ENCODE assay signal across 30 cellular contexts in the genomic region with DNA sequence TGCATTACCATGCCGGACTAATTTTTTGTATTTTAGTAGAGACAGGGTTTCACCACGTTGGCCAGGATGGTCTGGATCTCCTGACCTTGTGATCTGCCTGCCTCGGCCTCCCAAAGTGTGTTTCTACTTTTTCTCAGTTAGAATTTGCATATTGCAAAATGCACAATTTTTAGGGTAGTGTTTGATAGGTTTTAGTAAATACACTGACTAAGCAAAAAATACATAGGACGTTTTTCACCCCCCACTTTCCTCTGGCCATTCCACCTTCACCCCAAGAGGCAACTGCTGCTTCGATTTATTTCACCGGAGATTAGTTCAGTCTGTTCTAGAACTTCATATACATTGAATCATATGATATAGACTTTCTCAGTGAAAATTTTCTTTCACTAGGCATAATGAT.
"Had no signal": no experiment of that assay in that cellular context is flagged by ENCODE, and none has a peak within 500 bp of the region (broad histone marks: within the 10 kb centered on the region; RNA-seq: fewer than 3 reads in every experiment).

No MANE protein-coding gene starts in this region.

- DNase-seq: naive thymus-derived CD4-positive, alpha-beta T cell; natural killer cell; occipital lobe; pancreas; retina; spleen; stimulated activated CD4-positive, alpha-beta T cell treated with anti-CD3 and anti-CD28 coated beads, Interleukin-12 subunit alpha, Interleukin-12 subunit beta, amount 100 ng/mL, for 4 hours; stimulated activated CD4-positive, alpha-beta T cell treated with anti-CD3 and anti-CD28 coated beads, Interleukin-1b, Interleukin-23, amount 100 ng/mL, for 48 hours; stimulated activated CD4-positive, alpha-beta T cell treated with anti-CD3 and anti-CD28 coated beads, Interleukin-4, amount 100 ng/mL, for 1 hour; stimulated activated CD4-positive, alpha-beta T cell treated with anti-CD3 and anti-CD28 coated beads, Interleukin-4, amount 100 ng/mL, for 4 hours; stimulated activated CD8-positive, alpha-beta memory T cell treated with anti-CD3 and anti-CD28 coated beads, Interleukin-4, amount 100 ng/mL, for 48 hours; stimulated activated naive CD4-positive, alpha-beta T cell; stimulated activated naive CD8-positive, alpha-beta T cell treated with anti-CD3 and anti-CD28 coated beads, Interleukin-15, amount 100 ng/mL, for 72 hours; stimulated activated naive CD8-positive, alpha-beta T cell treated with anti-CD3 and anti-CD28 coated beads, Interleukin-15, Interleukin-2, amounts not matched to agents 100 U/mL and 50 U/mL, for 24 hours; substantia nigra; testis; tibial artery; transverse colon; upper lobe of right lung; uterus had no signal

- H3K36me3 Mint-ChIP-seq: naive thymus-derived CD4-positive, alpha-beta T cell; natural killer cell; neural progenitor cell; stimulated activated memory B cell treated with anti-CD40 and anti-IgM and Interleukin-4, amounts not matched to agents 10 μg/mL and 1 μg/mL and 100 μg/mL, for 72 hours; type B pancreatic cell had no signal

- H3K9me3 ChIP-seq: pancreas, prostate gland, right atrium auricular region, spleen, suprapubic skin, testis, tibial artery, transverse colon, upper lobe of right lung, uterus had no signal

- H3K4me1 ChIP-seq: neural progenitor cell, pancreas, prostate gland, right atrium auricular region, spleen, suprapubic skin, testis, tibial artery, transverse colon, upper lobe of right lung, uterus had no signal

- H3K4me3 ChIP-seq: neural progenitor cell, pancreas, prostate gland, right atrium auricular region, skin epidermis, smooth muscle cell, spleen, suprapubic skin, testis, tibial artery, transverse colon, upper lobe of right lung, uterus had no signal

- H3K36me3 ChIP-seq: neural progenitor cell, pancreas, prostate gland, right atrium auricular region, spleen, suprapubic skin, tibial artery, transverse colon, upper lobe of right lung, uterus had no signal

- H3K4me1 Mint-ChIP-seq: naive thymus-derived CD4-positive, alpha-beta T cell; natural killer cell; nephron; neural progenitor cell; stimulated activated memory B cell treated with anti-CD40 and anti-IgM and Interleukin-4, amounts not matched to agents 10 μg/mL and 1 μg/mL and 100 μg/mL, for 72 hours; stimulated activated naive CD8-positive, alpha-beta T cell treated with anti-CD3 and anti-CD28 coated beads, Interleukin-15, amount 100 ng/mL, for 72 hours had no signal

- H3K4me3 Mint-ChIP-seq: naive thymus-derived CD4-positive, alpha-beta T cell; natural killer cell; nephron; neural progenitor cell; stimulated activated memory B cell treated with anti-CD40 and anti-IgM and Interleukin-4, amounts not matched to agents 10 μg/mL and 1 μg/mL and 100 μg/mL, for 72 hours; stimulated activated naive CD8-positive, alpha-beta T cell treated with anti-CD3 and anti-CD28 coated beads, Interleukin-15, amount 100 ng/mL, for 72 hours; type B pancreatic cell had no signal

- FAIRE-seq: pancreas had no signal

- H3K9ac ChIP-seq: neural progenitor cell had no signal

- H3K27ac ChIP-seq: neural progenitor cell, pancreas, prostate gland, right atrium auricular region, skin epidermis, spleen, suprapubic skin, testis, tibial artery, transverse colon, upper lobe of right lung, uterus had no signal

- H3K27ac Mint-ChIP-seq: naive thymus-derived CD4-positive, alpha-beta T cell; natural killer cell; nephron; neural progenitor cell; stimulated activated memory B cell treated with anti-CD40 and anti-IgM and Interleukin-4, amounts not matched to agents 10 μg/mL and 1 μg/mL and 100 μg/mL, for 72 hours; stimulated activated naive CD8-positive, alpha-beta T cell treated with anti-CD3 and anti-CD28 coated beads, Interleukin-15, amount 100 ng/mL, for 72 hours; type B pancreatic cell had no signal

- H2AFZ ChIP-seq: neural progenitor cell had no signal

- ATAC-seq: naive thymus-derived CD4-positive, alpha-beta T cell; natural killer cell; pancreas; sciatic nerve; stimulated activated memory B cell treated with anti-CD40 and anti-IgM and Interleukin-4, amounts not matched to agents 10 μg/mL and 1 μg/mL and 100 μg/mL, for 72 hours; stimulated activated naive CD8-positive, alpha-beta T cell treated with anti-CD3 and anti-CD28 coated beads, Interleukin-15, amount 100 ng/mL, for 72 hours; stimulated activated naive CD8-positive, alpha-beta T cell treated with anti-CD3 and anti-CD28 coated beads, Interleukin-15, Interleukin-2, amounts not matched to agents 100 U/mL and 50 U/mL, for 24 hours; upper lobe of right lung had no signal

- H3K4me2 ChIP-seq: neural progenitor cell, smooth muscle cell had no signal

- H3K9me3 Mint-ChIP-seq: naive thymus-derived CD4-positive, alpha-beta T cell; natural killer cell; nephron; neural progenitor cell; stimulated activated memory B cell treated with anti-CD40 and anti-IgM and Interleukin-4, amounts not matched to agents 10 μg/mL and 1 μg/mL and 100 μg/mL, for 72 hours; stimulated activated naive CD8-positive, alpha-beta T cell treated with anti-CD3 and anti-CD28 coated beads, Interleukin-15, amount 100 ng/mL, for 72 hours; type B pancreatic cell had no signal

- H3K27me3 ChIP-seq: neural progenitor cell, right atrium auricular region, spleen, suprapubic skin, testis, tibial artery, upper lobe of right lung, uterus had no signal

- H3K27me3 Mint-ChIP-seq: stimulated activated naive CD8-positive, alpha-beta T cell treated with anti-CD3 and anti-CD28 coated beads, Interleukin-15, amount 100 ng/mL, for 72 hours; type B pancreatic cell had no signal
